ENCODE assay signal across 21 cellular contexts in the genomic region with DNA sequence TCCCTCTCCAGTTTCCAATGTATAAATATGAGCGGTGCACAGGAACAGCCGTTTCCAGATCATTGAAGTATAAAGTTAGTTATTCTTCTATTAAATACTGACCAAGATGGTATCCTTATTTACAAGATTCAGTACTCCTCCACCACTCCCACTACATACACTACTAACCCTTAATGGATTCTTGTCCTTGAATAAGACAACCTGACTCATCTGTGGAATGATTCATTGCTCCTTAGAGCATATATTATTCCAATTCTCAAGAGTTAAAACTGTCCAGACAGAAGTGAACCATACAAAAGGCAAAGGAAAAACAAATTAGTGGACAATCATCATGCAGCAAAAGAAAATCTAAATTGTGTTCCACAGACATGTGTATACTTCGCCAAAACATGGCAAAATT.
"Had no signal": no experiment of that assay in that cellular context is flagged by ENCODE, and none has a peak within 500 bp of the region (broad histone marks: within the 10 kb centered on the region; RNA-seq: fewer than 3 reads in every experiment).

No MANE protein-coding gene starts in this region.

- H3K36me3 Mint-ChIP-seq: activated naive CD4-positive, alpha-beta T cell treated with anti-CD3 and anti-CD28 coated beads, Interleukin-2, amount 50 U/mL, for 24 hours; brain; WTC11 had no signal

- H3K4me3 Mint-ChIP-seq: activated CD8-positive, alpha-beta T cell treated with anti-CD3 and anti-CD28 coated beads, Interleukin-2, amount 10 ng/mL, durations not matched to agents 7 days and 5 days; activated naive CD4-positive, alpha-beta T cell treated with anti-CD3 and anti-CD28 coated beads, Interleukin-2, amount 50 U/mL, for 24 hours; brain; endodermal cell; neural crest cell; stimulated activated naive CD8-positive, alpha-beta T cell treated with anti-CD3 and anti-CD28 coated beads, Interleukin-15, Interleukin-2, amounts not matched to agents 100 ng/mL and 50 ng/mL, for 24 hours; T-helper 17 cell; WTC11 had no signal

- H3K4me1 Mint-ChIP-seq: activated naive CD4-positive, alpha-beta T cell treated with anti-CD3 and anti-CD28 coated beads, Interleukin-2, amount 50 U/mL, for 24 hours; endodermal cell; T-helper 17 cell; WTC11 had no signal

- H3K27me3 ChIP-seq: adrenal gland, spleen, testis, upper lobe of left lung had no signal

- H3K36me3 ChIP-seq: adrenal gland, lower lobe of right lung, spleen, upper lobe of left lung had no signal

- H3K27ac Mint-ChIP-seq: activated CD8-positive, alpha-beta T cell treated with anti-CD3 and anti-CD28 coated beads, Interleukin-2, amount 10 ng/mL, durations not matched to agents 7 days and 5 days; activated naive CD4-positive, alpha-beta T cell treated with anti-CD3 and anti-CD28 coated beads, Interleukin-2, amount 50 U/mL, for 24 hours; brain; endodermal cell; stimulated activated naive CD8-positive, alpha-beta T cell treated with anti-CD3 and anti-CD28 coated beads, Interleukin-15, Interleukin-2, amounts not matched to agents 100 ng/mL and 50 ng/mL, for 24 hours; T-helper 17 cell; WTC11 had no signal

- H3K27me3 Mint-ChIP-seq: activated naive CD4-positive, alpha-beta T cell treated with anti-CD3 and anti-CD28 coated beads, Interleukin-2, amount 50 U/mL, for 24 hours; brain; stimulated activated naive CD8-positive, alpha-beta T cell treated with anti-CD3 and anti-CD28 coated beads, Interleukin-15, Interleukin-2, amounts not matched to agents 100 ng/mL and 50 ng/mL, for 24 hours; T-helper 17 cell had no signal

- H3K4me3 ChIP-seq: adrenal gland, dorsolateral prefrontal cortex, lower lobe of right lung, spleen, testis, upper lobe of left lung had no signal

- H3K9me3 Mint-ChIP-seq: activated naive CD4-positive, alpha-beta T cell treated with anti-CD3 and anti-CD28 coated beads, Interleukin-2, amount 50 U/mL, for 24 hours; stimulated activated naive CD8-positive, alpha-beta T cell treated with anti-CD3 and anti-CD28 coated beads, Interleukin-15, Interleukin-2, amounts not matched to agents 100 ng/mL and 50 ng/mL, for 24 hours; WTC11 had no signal

- DNase-seq: activated CD4-positive, alpha-beta T cell treated with anti-CD3 and anti-CD28 coated beads for 48 hours; activated CD8-positive, alpha-beta memory T cell treated with anti-CD3 and anti-CD28 coated beads, Interleukin-2, amount 50 U/mL, for 4 hours; activated CD8-positive, alpha-beta T cell treated with anti-CD3 and anti-CD28 coated beads, Interleukin-2, amount 10 ng/mL, durations not matched to agents 7 days and 5 days; activated effector memory CD4-positive, alpha-beta T cell treated with anti-CD3 and anti-CD28 coated beads, Interleukin-2, amount 50 U/mL, for 16 hours; activated T-cell treated with anti-CD3 and anti-CD28 coated beads, Interleukin-2, amount 50 U/mL, for 48 hours; adrenal gland; dorsolateral prefrontal cortex; endodermal cell; hippocampal formation; left cardiac atrium; lower lobe of right lung; spleen; T-helper 17 cell; testis; upper lobe of left lung had no signal

- H3K27ac ChIP-seq: adrenal gland, dorsolateral prefrontal cortex, lower lobe of right lung, spleen, testis, upper lobe of left lung had no signal

- ATAC-seq: activated CD8-positive, alpha-beta T cell treated with anti-CD3 and anti-CD28 coated beads, Interleukin-2, amount 10 ng/mL, durations not matched to agents 7 days and 5 days; left cardiac atrium; lower lobe of right lung; sciatic nerve; T-helper 17 cell; WTC11 had no signal
